8 cellular contexts compared by ENCODE assay signal in the genomic region with DNA sequence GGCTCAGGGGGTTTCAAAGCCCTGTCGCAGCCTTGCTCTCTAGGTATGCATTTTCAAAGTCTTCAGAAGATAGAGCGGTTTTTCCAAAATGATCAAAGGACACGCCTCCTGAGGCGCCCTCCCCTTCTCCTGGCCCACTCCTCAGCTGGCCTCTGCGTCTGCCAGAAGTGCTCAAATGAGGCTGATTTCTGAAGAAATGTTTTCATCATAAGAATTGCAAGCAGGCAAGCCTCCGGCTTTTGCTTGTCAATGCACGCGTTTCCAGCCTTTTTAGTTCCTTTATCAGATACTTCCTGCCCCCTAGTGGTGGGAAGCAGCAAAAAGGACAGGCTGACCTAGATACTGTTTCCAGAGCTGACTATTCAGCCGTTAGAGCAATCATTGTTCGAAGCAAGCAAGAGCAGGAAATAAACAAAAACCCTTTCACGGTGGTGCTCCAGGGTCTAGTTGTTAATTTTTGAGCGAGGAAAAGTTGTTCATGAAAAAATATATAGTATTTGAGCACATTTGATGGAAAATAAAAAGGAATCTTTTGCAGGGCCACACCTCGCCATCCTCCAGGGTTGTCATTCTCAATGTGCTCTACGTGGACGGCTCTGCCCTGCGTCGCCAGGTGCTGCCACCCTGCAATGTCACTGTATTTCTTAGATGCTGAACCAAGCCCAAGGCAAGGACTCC.
DNase-seq lines count a peak whose midpoint lies in the region; ATAC-seq and TF ChIP-seq lines count a peak whose summit lies in the region.

No MANE protein-coding gene starts in this region.

- no peak for TF ChIP-seq POLR2A in uterus (IDR thresholded peaks at IDR 0.05)

- H3K27me3 ChIP-seq in adipocyte (replicated peaks; ENCODE audit: control insufficient read depth, insufficient read depth, low read length) (no peaks in the 10 kb centered on the region), psoas muscle (ENCODE audit: insufficient read depth in 3 of 3, low read length in 2 of 3) (no peaks in the 10 kb centered on the region), uterus (no peaks in the 10 kb centered on the region)

- peak; percentile 93 for ATAC-seq in HG02763 (IDR thresholded peaks at IDR 0.05; ENCODE audit: unreplicated experiment)
- peak; percentile 82 to 97 (median 90) for ATAC-seq in psoas muscle

- WGBS in psoas muscle, 3 donors = 13 to 21% (median 18%) methylated on average over 17 of the region's 17 CpGs

- H3K9me3 ChIP-seq in adipocyte (ENCODE audit: control insufficient read depth, low read length) = no peaks in the 10 kb centered on the region
- no peaks in the 10 kb centered on the region for H3K9me3 ChIP-seq in psoas muscle
- no peaks in the 10 kb centered on the region for H3K9me3 ChIP-seq in uterus

- peak; percentile 45 for DNase-seq in NCI-H1417 treated with DMSO at 0.1 percent for 48 hours (lab: John Stamatoyannopoulos, UW)
- DNase-seq in SW480 (ENCODE audit: low spot score) = peak; percentile 64
- DNase-seq in adipocyte (ENCODE audit: low read depth) = peak; percentile 96
- peak; percentile 84 for DNase-seq in cardiac septum (ENCODE audit: low spot score)
- peak; percentile 62 to 74 for DNase-seq in psoas muscle
- peak; percentile 66 to 83 for DNase-seq in uterus

- peaks cover 2% of the 10 kb centered on the region for H3K4me1 ChIP-seq in adipocyte (ENCODE audit: control insufficient read depth, insufficient read depth, low read length)
- peaks cover 10% of the 10 kb centered on the region for H3K4me1 ChIP-seq in psoas muscle
- H3K4me1 ChIP-seq in uterus = no peaks in the 10 kb centered on the region

- H3K36me3 ChIP-seq in adipocyte (ENCODE audit: control insufficient read depth, insufficient read depth, low read length, severe bottlenecking) = no peaks in the 10 kb centered on the region
- no peaks in the 10 kb centered on the region for H3K36me3 ChIP-seq in psoas muscle (ENCODE audit: insufficient read depth in 1 of 2, low read depth in 1 of 2)
- no peaks in the 10 kb centered on the region for H3K36me3 ChIP-seq in uterus

- intact Hi-C loops in cardiac septum (cut with DNase I) (loop anchor here (10.0 kb wide), 1 partner anchor 516 kb away; no protein-coding TSS in a partner anchor), psoas muscle (cut with DNase I) (loop anchor here in 1 of 2 donors (5.0 kb wide), 1 partner anchor 518 kb away; no protein-coding TSS in a partner anchor), uterus (cut with DNase I; ENCODE audit: low total_unique reads) (no loop called here)

- no peak overlapping the region for H3K9ac ChIP-seq in adipocyte (ENCODE audit: low read length)

- H3K4me3 ChIP-seq in adipocyte (ENCODE audit: low read length) (peak overlapping the region; percentile 55), psoas muscle (peak overlapping the region; percentile 37), uterus (no peak overlapping the region)

- no peak overlapping the region for H3K27ac ChIP-seq in psoas muscle
- no peak overlapping the region for H3K27ac ChIP-seq in uterus

- TF ChIP-seq CTCF in GM12874 (IDR thresholded peaks at IDR 0.05; ENCODE audit: insufficient read depth, low read depth, low read length) = peak; percentile 79
- peak; percentile 87 for TF ChIP-seq CTCF in psoas muscle (IDR thresholded peaks at IDR 0.05)
- TF ChIP-seq CTCF in uterus (IDR thresholded peaks at IDR 0.05) = peak; percentile 72 to 85 (median 75)

Comparison
In these comparisons a context has a peak if more than half of its experiments do, and no peak if none do; other contexts are left out.
1. DNase-seq: peak in every context shown above with its lines; median percentile 96 in adipocyte; 84 in cardiac septum; 74 in uterus; 68 in psoas muscle; 64 in SW480; 45 in NCI-H1417 treated with DMSO at 0.1 percent for 48 hours.
2. H3K4me3 ChIP-seq: peak in adipocyte (single experiment) and psoas muscle (single experiment); none in uterus (0 of 2).
3. Peak in every context shown above with its lines, with median percentiles within 50 percentile points of each other: CTCF ChIP-seq.